Comparison of ENCODE assay signal across 2 cellular contexts in the genomic region with DNA sequence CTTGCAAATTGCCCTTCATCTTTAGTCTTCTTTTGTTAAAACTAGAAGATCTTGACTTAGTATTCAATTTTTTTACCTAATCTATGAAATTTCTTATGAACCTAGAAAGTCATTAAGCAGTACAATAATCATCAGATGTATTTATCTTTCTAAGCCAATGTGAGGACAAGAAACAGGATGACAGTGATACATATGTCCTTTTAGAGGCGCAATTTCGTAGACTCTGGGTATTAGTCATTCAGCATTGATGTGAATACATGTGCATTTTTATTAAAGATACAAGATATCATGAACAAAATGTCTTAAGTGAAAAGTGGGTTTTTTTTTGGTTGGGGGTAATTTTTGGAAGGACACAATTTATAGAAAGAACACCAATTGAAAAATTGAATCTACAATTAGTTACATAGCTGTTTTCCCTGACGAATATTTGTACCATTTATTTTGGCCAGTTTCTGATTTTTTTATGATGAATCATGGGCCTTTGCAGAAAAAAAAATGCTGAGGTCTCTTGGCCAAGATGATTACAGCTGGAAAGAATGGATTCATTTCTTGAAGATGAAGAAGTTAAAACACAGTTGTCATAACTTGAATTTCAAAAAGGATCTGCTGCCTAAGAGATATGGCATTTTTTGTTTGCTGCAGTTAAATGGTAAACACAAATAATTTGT.
TF ChIP-seq lines count a peak whose summit lies in the region.

No MANE protein-coding gene starts in this region.

TF ChIP-seq in IMR-90, 13 proteins besides CTCF, POLR2A, EP300 and RAD21:
- TF ChIP-seq, protein P1, sequence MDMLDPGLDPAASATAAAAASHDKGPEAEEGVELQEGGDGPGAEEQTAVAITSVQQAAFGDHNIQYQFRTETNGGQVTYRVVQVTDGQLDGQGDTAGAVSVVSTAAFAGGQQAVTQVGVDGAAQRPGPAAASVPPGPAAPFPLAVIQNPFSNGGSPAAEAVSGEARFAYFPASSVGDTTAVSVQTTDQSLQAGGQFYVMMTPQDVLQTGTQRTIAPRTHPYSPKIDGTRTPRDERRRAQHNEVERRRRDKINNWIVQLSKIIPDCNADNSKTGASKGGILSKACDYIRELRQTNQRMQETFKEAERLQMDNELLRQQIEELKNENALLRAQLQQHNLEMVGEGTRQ (IDR thresholded peaks at IDR 0.05; ENCODE audit: low read depth, low read length), result no peak
- TF ChIP-seq SMC3 (IDR thresholded peaks at IDR 0.05; ENCODE audit: low read depth, low read length) (no peak), NFE2L2 (IDR thresholded peaks at IDR 0.05; ENCODE audit: low read depth, low read length) (0 out of 2 replicates have a peak, but pooled peaks have one; percentile 18), MXI1 (IDR thresholded peaks at IDR 0.05; ENCODE audit: borderline replicate concordance, low read depth, low read length) (no peak), RFX5 (IDR thresholded peaks at IDR 0.05; ENCODE audit: low read depth, low read length) (no peak), RCOR1 (IDR thresholded peaks at IDR 0.05; ENCODE audit: insufficient replicate concordance, low read length) (no peak), CHD1 (IDR thresholded peaks at IDR 0.05; ENCODE audit: low read depth, low read length) (no peak), FOS (IDR thresholded peaks at IDR 0.05; ENCODE audit: low read depth, low read length) (peak; percentile 42; the same call in 1 of the 2 replicates), MAFK (IDR thresholded peaks at IDR 0.05; ENCODE audit: low read depth, low read length) (peak; percentile 60; the same call in 1 of the 2 replicates)
- TF ChIP-seq, protein P2, sequence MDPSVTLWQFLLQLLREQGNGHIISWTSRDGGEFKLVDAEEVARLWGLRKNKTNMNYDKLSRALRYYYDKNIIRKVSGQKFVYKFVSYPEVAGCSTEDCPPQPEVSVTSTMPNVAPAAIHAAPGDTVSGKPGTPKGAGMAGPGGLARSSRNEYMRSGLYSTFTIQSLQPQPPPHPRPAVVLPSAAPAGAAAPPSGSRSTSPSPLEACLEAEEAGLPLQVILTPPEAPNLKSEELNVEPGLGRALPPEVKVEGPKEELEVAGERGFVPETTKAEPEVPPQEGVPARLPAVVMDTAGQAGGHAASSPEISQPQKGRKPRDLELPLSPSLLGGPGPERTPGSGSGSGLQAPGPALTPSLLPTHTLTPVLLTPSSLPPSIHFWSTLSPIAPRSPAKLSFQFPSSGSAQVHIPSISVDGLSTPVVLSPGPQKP (IDR thresholded peaks at IDR 0.05; ENCODE audit: borderline replicate concordance, low read depth, low read length), result no peak

TF ChIP-seq in neural cell, 6 proteins besides CTCF, POLR2A, EP300 and RAD21:
- TF ChIP-seq POLR2AphosphoS5 (IDR thresholded peaks at IDR 0.05) (no peak), SMC3 (conservative IDR thresholded peaks at IDR 0.05; ENCODE audit: poor library complexity) (no peak), MXI1 (conservative IDR thresholded peaks at IDR 0.05; ENCODE audit: poor library complexity, severe bottlenecking) (no peak), REST (IDR thresholded peaks at IDR 0.05; ENCODE audit: borderline replicate concordance) (no peak), EZH2 (IDR thresholded peaks at IDR 0.05; ENCODE audit: borderline replicate concordance, insufficient read depth, low read length, poor library complexity, severe bottlenecking) (no peak), TAF1 (IDR thresholded peaks at IDR 0.05; ENCODE audit: low read depth) (no peak)
TF ChIP-seq in neural cell: peak in this region for 0.
